ENCODE assay signal across 13 cellular contexts in genomic region chr2:104836837-104837236, GRCh38. TPM values are rescaled to one million over a fixed set of nuclear protein-coding genes. Genes with fewer than 3 reads are reported as not detected.
DNase-seq lines count a peak whose midpoint lies in the region; ATAC-seq and TF ChIP-seq lines count a peak whose summit lies in the region.
"Had no signal": no experiment of that assay in that cellular context is flagged by ENCODE, and none has a peak within 500 bp of the region (broad histone marks: within the 10 kb centered on the region; RNA-seq: fewer than 3 reads in every experiment).

No MANE protein-coding gene starts in this region.

- no peak for ATAC-seq in GM18867 (IDR thresholded peaks at IDR 0.05; ENCODE audit: unreplicated experiment)
- no peak for ATAC-seq in GM18873 (IDR thresholded peaks at IDR 0.05; ENCODE audit: low FRiP score, unreplicated experiment)
- ATAC-seq: HepG2 had no signal

- peaks cover 10% of the 10 kb centered on the region for H3K36me3 Mint-ChIP-seq in brain
- H3K36me3 Mint-ChIP-seq: CD4-positive, CD25-positive, alpha-beta regulatory T cell; CD8-positive, alpha-beta memory T cell; IgD-negative memory B cell had no signal

- H3K9me3 Mint-ChIP-seq in brain, result no peaks in the 10 kb centered on the region
- H3K9me3 Mint-ChIP-seq: IgD-negative memory B cell had no signal

- H3K4me3 Mint-ChIP-seq in brain, result peak overlapping the region in 4 of 5 experiments; percentile 65 to 80 (median 72)
- H3K4me3 Mint-ChIP-seq: CD4-positive, CD25-positive, alpha-beta regulatory T cell; CD8-positive, alpha-beta memory T cell; IgD-negative memory B cell had no signal

- DNase-seq in globus pallidus (ENCODE audit: low spot score) (peak; percentile 48), pons (ENCODE audit: low spot score) (peak; percentile 45)
- DNase-seq in stimulated activated CD4-positive, alpha-beta T cell treated with anti-CD3 and anti-CD28 coated beads, Interleukin-4, amount 100 ng/mL, for 4 hours, result no peak
- DNase-seq: BE2C; Caco-2; CD4-positive, CD25-positive, alpha-beta regulatory T cell; CD8-positive, alpha-beta memory T cell had no signal

- TF ChIP-seq CTCF in brain (conservative IDR thresholded peaks at IDR 0.05), result no peak

- peak overlapping the region in 4 of 5 experiments; percentile 83 to 93 (median 84) for H3K27ac Mint-ChIP-seq in brain
- H3K27ac Mint-ChIP-seq: CD4-positive, CD25-positive, alpha-beta regulatory T cell; CD8-positive, alpha-beta memory T cell; IgD-negative memory B cell had no signal

- H3K27me3 Mint-ChIP-seq in brain, result peaks cover 11% of the 10 kb centered on the region

- peaks cover 94% of the 10 kb centered on the region for H3K4me1 Mint-ChIP-seq in brain
- H3K4me1 Mint-ChIP-seq: CD4-positive, CD25-positive, alpha-beta regulatory T cell; CD8-positive, alpha-beta memory T cell; IgD-negative memory B cell had no signal

RNA-seq across cellular contexts. Expression of gene POU3F3, which starts 17.1 kb away (rescaled TPM):
- 23.8 TPM for polyA plus RNA-seq in brain (ENCODE audit: insufficient read depth, low read depth, low replicate concordance)
- polyA plus RNA-seq: CD4-positive, CD25-positive, alpha-beta regulatory T cell; CD8-positive, alpha-beta memory T cell; H1; HepG2; IgD-negative memory B cell had no signal

Comparison
In these comparisons a context has a peak if more than half of its experiments do, and no peak if none do; other contexts are left out.
1. DNase-seq: peak in globus pallidus (single experiment) and pons (single experiment); none in stimulated activated CD4-positive, alpha-beta T cell treated with anti-CD3 and anti-CD28 coated beads, Interleukin-4, amount 100 ng/mL, for 4 hours (0 of 2).